Comparison of ENCODE assay signal across 26 cellular contexts in genomic region chr2:241289597-241289996, GRCh38. TPM values are rescaled to one million over a fixed set of nuclear protein-coding genes. Genes with fewer than 3 reads are reported as not detected.
DNase-seq lines count a peak whose midpoint lies in the region; ATAC-seq and TF ChIP-seq lines count a peak whose summit lies in the region.
"Had no signal": no experiment of that assay in that cellular context is flagged by ENCODE, and none has a peak within 500 bp of the region (broad histone marks: within the 10 kb centered on the region; RNA-seq: fewer than 3 reads in every experiment).

No MANE protein-coding gene starts in this region.

- H3K4me1 Mint-ChIP-seq in Caco-2 (ENCODE audit: low read depth, unreplicated experiment) (peaks cover 13% of the 10 kb centered on the region), GM23338 (peaks cover 5% of the 10 kb centered on the region; the same call in 2 of the 3 replicates)

- H3K27me3 Mint-ChIP-seq in Caco-2 (ENCODE audit: insufficient read depth, unreplicated experiment) (no peaks in the 10 kb centered on the region), GM23338 (ENCODE audit: insufficient read depth, low read depth, poor library complexity) (no peaks in the 10 kb centered on the region)
- H3K27me3 Mint-ChIP-seq: activated CD4-positive, alpha-beta memory T cell treated with anti-CD3 and anti-CD28 coated beads for 36 hours; activated naive CD8-positive, alpha-beta T cell treated with anti-CD3 and anti-CD28 coated beads, Interleukin-2, amount 50 U/mL, for 24 hours; IgD-negative memory B cell; naive thymus-derived CD4-positive, alpha-beta T cell had no signal

- TF ChIP-seq CTCF in Caco-2 (IDR thresholded peaks at IDR 0.05; ENCODE audit: insufficient read depth in 1 of 2, low read depth in 1 of 2, low read length in 1 of 2, severe bottlenecking in 1 of 2, unreplicated experiment in 1 of 2) (no peak), GM23338 (conservative IDR thresholded peaks at IDR 0.05; ENCODE audit: low read depth in 2 of 2) (peak; percentile 10 to 37; a peak in 1 of 4 replicates), WERI-Rb-1 (IDR thresholded peaks at IDR 0.05; ENCODE audit: low read depth, low read length) (peak; percentile 34), liver (IDR thresholded peaks at IDR 0.05; ENCODE audit: low read depth, low read length, missing input control) (no peak)

- peaks cover 20% of the 10 kb centered on the region for H3K36me3 Mint-ChIP-seq in Caco-2 (ENCODE audit: insufficient read depth, unreplicated experiment)
- H3K36me3 Mint-ChIP-seq in GM23338 (ENCODE audit: low read depth) = peaks cover 4% of the 10 kb centered on the region; the same call in 1 of the 3 replicates
- H3K36me3 Mint-ChIP-seq: IgD-negative memory B cell, immature natural killer cell had no signal

- WGBS in liver = 68% methylated on average over 3 of the region's 3 CpGs

- no peaks in the 10 kb centered on the region for H3F3A ChIP-seq in GM23338 (replicated peaks; ENCODE audit: low read depth)

- POLR2A ChIA-PET in Caco-2 (lab: Charles Lee) = interaction anchor here (0.6 kb wide), 1 partner anchor 16 kb away, joined by 3 read pairs; no protein-coding TSS in a partner anchor

- peaks cover 100% of the 10 kb centered on the region for H3K79me2 ChIP-seq in GM23338 (replicated peaks; ENCODE audit: insufficient read depth)

- H3K9ac ChIP-seq in liver (ENCODE audit: low read depth in 1 of 2, low read length in 2 of 2) = no peak overlapping the region

- peak; percentile 17 to 46 for TF ChIP-seq RAD21 in liver (IDR thresholded peaks at IDR 0.05)

- no peaks in the 10 kb centered on the region for H3K9me3 ChIP-seq in Caco-2
- no peaks in the 10 kb centered on the region for H3K9me3 ChIP-seq in WERI-Rb-1 (ENCODE audit: severe bottlenecking)
- H3K9me3 ChIP-seq in liver (ENCODE audit: control insufficient read depth in 4 of 4, low read length in 3 of 4) = no peaks in the 10 kb centered on the region
- H3K9me3 ChIP-seq: esophagus muscularis mucosa, vagina had no signal

- no peaks in the 10 kb centered on the region for H3K27me3 ChIP-seq in Caco-2 (replicated peaks; ENCODE audit: control insufficient read depth, insufficient read depth, low read length)
- no peaks in the 10 kb centered on the region for H3K27me3 ChIP-seq in GM23338 (ENCODE audit: insufficient read depth)
- no peaks in the 10 kb centered on the region for H3K27me3 ChIP-seq in WERI-Rb-1 (ENCODE audit: insufficient read depth, low read depth, severe bottlenecking)
- H3K27me3 ChIP-seq in liver (ENCODE audit: control insufficient read depth in 4 of 4, insufficient read depth in 4 of 4, low read length in 3 of 4) = no peaks in the 10 kb centered on the region
- H3K27me3 ChIP-seq: esophagus muscularis mucosa, hepatocyte, vagina had no signal

- H3K36me3 ChIP-seq in Caco-2 (ENCODE audit: control insufficient read depth, insufficient read depth, low read length) (no peaks in the 10 kb centered on the region), GM23338 (ENCODE audit: insufficient read depth) (0 out of 2 replicates have a peak, but pooled peaks cover 5% of the 10 kb centered on the region), WERI-Rb-1 (peaks cover 7% of the 10 kb centered on the region; the same call in 1 of the 2 replicates), liver (ENCODE audit: control insufficient read depth in 4 of 4, insufficient read depth in 3 of 4, low read depth in 1 of 4, low read length in 3 of 4) (no peaks in the 10 kb centered on the region)
- H3K36me3 ChIP-seq: vagina had no signal

- no peak overlapping the region for H3K4me3 ChIP-seq in Caco-2 (ENCODE audit: low read depth, low read length)
- no peak overlapping the region for H3K4me3 ChIP-seq in GM23338
- H3K4me3 ChIP-seq in WERI-Rb-1 (ENCODE audit: low read depth, low read length) = no peak overlapping the region
- H3K4me3 ChIP-seq in liver (ENCODE audit: low read depth in 1 of 3, low read length in 3 of 3) = no peak overlapping the region
- H3K4me3 ChIP-seq: esophagus muscularis mucosa, hepatocyte, vagina had no signal

- CTCF ChIA-PET in Caco-2 (lab: Charles Lee) = no interaction called here

- no TSS peak for BruUV-seq in Caco-2 (replicated peaks; lab: Mats Ljungman, UMichigan)

- H3K4me1 ChIP-seq in Caco-2 (peaks cover 13% of the 10 kb centered on the region; the same call in 1 of the 2 replicates), GM23338 (ENCODE audit: insufficient read depth) (no peaks in the 10 kb centered on the region; the same call in none of the 2 replicates), liver (ENCODE audit: control insufficient read depth in 4 of 4, insufficient read depth in 4 of 4, low read length in 3 of 4) (peaks cover 4 to 16% (median 9%) of the 10 kb centered on the region in 4 donors)

- H3K9me3 Mint-ChIP-seq in Caco-2 (ENCODE audit: unreplicated experiment) (no peaks in the 10 kb centered on the region), GM23338 (no peaks in the 10 kb centered on the region)
- H3K9me3 Mint-ChIP-seq: activated CD4-positive, alpha-beta memory T cell treated with anti-CD3 and anti-CD28 coated beads for 36 hours; activated naive CD8-positive, alpha-beta T cell treated with anti-CD3 and anti-CD28 coated beads, Interleukin-2, amount 50 U/mL, for 24 hours; HFFc6; IgD-negative memory B cell; immature natural killer cell; naive thymus-derived CD4-positive, alpha-beta T cell had no signal

- H3K9me2 ChIP-seq in GM23338 (ENCODE audit: insufficient read depth) = no peaks in the 10 kb centered on the region

- ATAC-seq in GM23338 (peak; percentile 44; the same call in 1 of the 3 replicates), HG02884 (IDR thresholded peaks at IDR 0.05; ENCODE audit: unreplicated experiment) (no peak)
- ATAC-seq: activated naive CD8-positive, alpha-beta T cell treated with anti-CD3 and anti-CD28 coated beads, Interleukin-2, amount 50 U/mL, for 24 hours; left lobe of liver; naive thymus-derived CD4-positive, alpha-beta T cell had no signal

- H3K4me3 Mint-ChIP-seq in Caco-2 (ENCODE audit: unreplicated experiment) (no peak overlapping the region), GM23338 (no peak overlapping the region)
- H3K4me3 Mint-ChIP-seq: activated CD4-positive, alpha-beta memory T cell treated with anti-CD3 and anti-CD28 coated beads for 36 hours; activated naive CD8-positive, alpha-beta T cell treated with anti-CD3 and anti-CD28 coated beads, Interleukin-2, amount 50 U/mL, for 24 hours; HFFc6; IgD-negative memory B cell; immature natural killer cell had no signal

- H3K4me2 ChIP-seq in GM23338 = no peak overlapping the region
- H3K4me2 ChIP-seq: hepatocyte had no signal

- DNase-seq in Caco-2 (no peak), GM23338 (ENCODE audit: low spot score) (no peak), WERI-Rb-1 (no peak), DMS153 (lab: John Stamatoyannopoulos, UW) (no peak), DMS79 treated with DMSO at 0.1 percent for 48 hours (lab: John Stamatoyannopoulos, UW) (no peak)
- DNase-seq: activated CD4-positive, alpha-beta memory T cell treated with anti-CD3 and anti-CD28 coated beads for 36 hours; activated gamma-delta T cell; activated naive CD8-positive, alpha-beta T cell treated with anti-CD3 and anti-CD28 coated beads, Interleukin-2, amount 50 U/mL, for 24 hours; effector CD4-positive, alpha-beta T cell; GF-D8; HFFc6; immature natural killer cell; naive thymus-derived CD4-positive, alpha-beta T cell; NCI-H1105; NCI-H2029; NCI-H2227 treated with DMSO at 0.1 percent for 48 hours; retina; stimulated activated CD4-positive, alpha-beta T cell treated with anti-CD3 and anti-CD28 coated beads, Interleukin-2, amount 100 ng/mL, for 48 hours; stimulated activated naive CD4-positive, alpha-beta T cell had no signal

- H4K20me1 ChIP-seq in GM23338 (replicated peaks; ENCODE audit: insufficient read depth) = peaks cover 84% of the 10 kb centered on the region

- no peak overlapping the region for H2AFZ ChIP-seq in GM23338
- H2AFZ ChIP-seq: hepatocyte had no signal

- intact Hi-C loops in Caco-2 (cut with micrococcal nuclease; ENCODE audit: unreplicated experiment) = no loop called here

- H3K27ac ChIP-seq in GM23338 (ENCODE audit: low read depth) (no peak overlapping the region), WERI-Rb-1 (no peak overlapping the region), liver (ENCODE audit: low read depth in 1 of 2, low read length in 2 of 2) (no peak overlapping the region)
- H3K27ac ChIP-seq: esophagus muscularis mucosa, hepatocyte, vagina had no signal

- H3K27ac Mint-ChIP-seq in Caco-2 (ENCODE audit: unreplicated experiment) (peak overlapping the region; percentile 65), GM23338 (no peak overlapping the region)
- H3K27ac Mint-ChIP-seq: activated CD4-positive, alpha-beta memory T cell treated with anti-CD3 and anti-CD28 coated beads for 36 hours; activated naive CD8-positive, alpha-beta T cell treated with anti-CD3 and anti-CD28 coated beads, Interleukin-2, amount 50 U/mL, for 24 hours; HFFc6 had no signal

TF ChIP-seq in liver, 16 proteins besides CTCF, POLR2A, EP300 and RAD21 (continues in another document):
- TF ChIP-seq HNF4A (conservative IDR thresholded peaks at IDR 0.05) (no peak), GABPA (IDR thresholded peaks at IDR 0.05 in 1 of 2, conservative IDR thresholded peaks at IDR 0.05 in 1 of 2) (no peak), ZBTB33 (IDR thresholded peaks at IDR 0.05) (no peak), YY1 (IDR thresholded peaks at IDR 0.05) (no peak), EGR1 (IDR thresholded peaks at IDR 0.05; ENCODE audit: low read depth in 2 of 2) (no peak)

RNA-seq across cellular contexts. Expression of gene HDLBP, which starts 25.9 kb away (rescaled TPM):
- total RNA-seq in Caco-2 (2022) = 350 and 379 TPM in 2 replicates
- 306 and 312 TPM in 2 replicates for total RNA-seq in GM23338 (2014; rRNA removed; shearing (Covaris generic))
- polyA plus RNA-seq in GM23338 (2016; fragmentation: Nextera tagmentation; extraction: Ambion mirVana) = 218 and 230 TPM in 2 replicates
- 100 to 1,000 TPM; 259 to 580 TPM for total RNA-seq in liver
- polyA plus RNA-seq in liver = 100 to 1,000 TPM; 219 to 257 TPM

RNA-seq across cellular contexts. Expression of gene SEPTIN2, which starts 26.1 kb away (rescaled TPM):
- total RNA-seq in Caco-2 (2022) (209 TPM in 2 replicates), liver (100 to 1,000 TPM; 119 to 147 TPM)
- 370 and 393 TPM in 2 replicates for total RNA-seq in GM23338 (2014; rRNA removed; shearing (Covaris generic))
- polyA plus RNA-seq in GM23338 (2016; fragmentation: Nextera tagmentation; extraction: Ambion mirVana) (204 and 227 TPM in 2 replicates), liver (10 to 100 TPM; 63.7 to 75.1 TPM)

Comparison
In these comparisons a context has a peak if more than half of its experiments do, and no peak if none do; other contexts are left out.
1. CTCF ChIP-seq: peak in GM23338 (2 of 2) and WERI-Rb-1 (single experiment); none in Caco-2 (0 of 2) and liver (single experiment).